In the genomic region with DNA sequence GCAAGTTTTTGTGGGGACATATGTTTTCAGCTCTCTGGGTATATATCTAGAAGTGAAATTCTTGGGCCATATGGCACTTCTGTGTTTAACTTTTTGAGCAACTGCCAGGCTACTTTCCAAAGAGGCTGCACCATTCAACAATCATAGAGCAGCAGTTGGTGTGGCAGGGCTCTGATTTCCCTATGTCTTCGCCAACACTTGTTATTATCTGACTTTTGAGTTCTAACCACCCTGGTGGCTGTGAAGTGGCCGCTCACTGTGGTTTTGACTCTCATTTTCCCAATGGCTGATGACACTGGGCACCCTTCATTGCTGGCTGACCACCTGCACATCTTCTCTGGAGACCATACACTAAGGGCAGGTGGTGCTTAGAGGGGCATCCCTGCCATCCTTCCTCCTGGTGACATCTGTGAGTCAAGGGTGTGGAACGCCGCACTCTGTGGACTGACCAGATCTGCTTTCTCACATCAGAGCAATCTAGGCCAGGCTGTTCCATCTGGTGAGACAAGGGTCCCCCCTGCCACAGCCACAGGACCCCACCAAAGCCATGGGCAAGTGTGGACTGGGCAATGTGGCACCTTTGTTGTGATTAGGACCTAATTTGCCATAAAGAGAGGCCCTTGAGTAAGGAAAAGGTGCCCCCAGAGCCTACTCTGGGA, we compare ENCODE assay signal across 27 cellular contexts. TPM values are rescaled to one million over a fixed set of nuclear protein-coding genes. Genes with fewer than 3 reads are reported as not detected.
DNase-seq lines count a peak whose midpoint lies in the region; TF ChIP-seq lines count a peak whose summit lies in the region.
"Had no signal": no experiment of that assay in that cellular context is flagged by ENCODE, and none has a peak within 500 bp of the region (broad histone marks: within the 10 kb centered on the region; RNA-seq: fewer than 3 reads in every experiment).

No MANE protein-coding gene starts in this region.

- peaks cover 2% of the 10 kb centered on the region for H3K4me1 Mint-ChIP-seq in mesothelial cell of epicardium

- H3K27ac Mint-ChIP-seq in mesothelial cell of epicardium: no peak overlapping the region
- H3K27ac Mint-ChIP-seq: HFFc6 had no signal

- H3K27me3 Mint-ChIP-seq in mesothelial cell of epicardium (ENCODE audit: low read depth): peaks cover 10% of the 10 kb centered on the region
- H3K27me3 Mint-ChIP-seq: CD8-positive, alpha-beta memory T cell had no signal

- no peaks in the 10 kb centered on the region for H3K79me2 ChIP-seq in osteoblast (ENCODE audit: insufficient read depth, low read length)

- H3K36me3 Mint-ChIP-seq in mesothelial cell of epicardium: no peaks in the 10 kb centered on the region

- peak; percentile 36 for DNase-seq in activated effector memory CD4-positive, alpha-beta T cell treated with anti-CD3 and anti-CD28 coated beads, Interleukin-2, amount 50 U/mL, for 16 hours
- DNase-seq in activated effector memory CD4-positive, alpha-beta T cell treated with Interleukin-2 at 50 U/mL for 16 hours: no peak
- peak; percentile 54 for DNase-seq in coronary artery (ENCODE audit: low spot score)
- DNase-seq in osteoblast (ENCODE audit: insufficient read length, low spot score, missing footprints): peak; percentile 30
- no peak for DNase-seq in mesothelial cell of epicardium (ENCODE audit: low spot score in 2 of 2, unreplicated experiment in 2 of 2)
- DNase-seq in HCEC 1CT: no peak
- DNase-seq in SJCRH30: no peak
- no peak for DNase-seq in SK-N-DZ (ENCODE audit: low spot score)
- DNase-seq: 8988T; Calu3; CD8-positive, alpha-beta memory T cell; DMS53; GDM1; HFFc6; KBM-7; MM.1S; NCI-H1048; NCI-H1436; NCI-H2029 treated with DMSO at 0.1 percent for 48 hours; NCI-H226; NCI-H510A treated with DMSO at 0.1 percent for 48 hours; NCI-H748 treated with DMSO at 0.1 percent for 48 hours; PC-9; SHP77; SK-N-SH had no signal

- H3K4me3 Mint-ChIP-seq in mesothelial cell of epicardium: no peak overlapping the region
- H3K4me3 Mint-ChIP-seq: CD8-positive, alpha-beta memory T cell; HFFc6 had no signal

- H3K4me3 ChIP-seq in coronary artery (no peak overlapping the region), osteoblast (ENCODE audit: insufficient read depth, low read length) (no peak overlapping the region), SJCRH30 (no peak overlapping the region)
- H3K4me3 ChIP-seq: BLaER1 treated with 17β-estradiol and CSF1 and Interleukin-3, amounts not matched to agents 10 nM and 100 nM; PC-9 had no signal

- H3K4me1 ChIP-seq in osteoblast (ENCODE audit: insufficient read depth, low read length) (peaks cover 4% of the 10 kb centered on the region), SJCRH30 (peaks cover 16% of the 10 kb centered on the region)

- peaks cover 11% of the 10 kb centered on the region for H3K9me3 Mint-ChIP-seq in mesothelial cell of epicardium

- peaks cover 7% of the 10 kb centered on the region for H3K27me3 ChIP-seq in osteoblast (ENCODE audit: insufficient read depth, low read length)
- no peaks in the 10 kb centered on the region for H3K27me3 ChIP-seq in SJCRH30
- H3K27me3 ChIP-seq: BLaER1 treated with 17β-estradiol and CSF1 and Interleukin-3, amounts not matched to agents 10 nM and 100 nM had no signal

- TF ChIP-seq CTCF in coronary artery (IDR thresholded peaks at IDR 0.05) (no peak), osteoblast (IDR thresholded peaks at IDR 0.05; ENCODE audit: extremely low read depth, low read depth, low read length) (no peak), mesothelial cell of epicardium (IDR thresholded peaks at IDR 0.05; ENCODE audit: unreplicated experiment) (no peak)

- no peaks in the 10 kb centered on the region for H4K20me1 ChIP-seq in osteoblast (ENCODE audit: insufficient read depth, low read length)

- H2AFZ ChIP-seq in osteoblast (ENCODE audit: low read length): no peak overlapping the region
- H2AFZ ChIP-seq: PC-9 had no signal

- no peak overlapping the region for H3K4me2 ChIP-seq in osteoblast (ENCODE audit: insufficient read depth, low read length)
- H3K4me2 ChIP-seq: BLaER1 treated with 17β-estradiol and CSF1 and Interleukin-3, amounts not matched to agents 10 nM and 100 nM; PC-9; SK-N-SH had no signal

- H3K27ac ChIP-seq in coronary artery: no peak overlapping the region
- H3K27ac ChIP-seq in osteoblast (ENCODE audit: low read depth, low read length): no peak overlapping the region
- H3K27ac ChIP-seq in SJCRH30: no peak overlapping the region
- H3K27ac ChIP-seq: BLaER1 treated with 17β-estradiol and CSF1 and Interleukin-3, amounts not matched to agents 10 nM and 100 nM; PC-9 had no signal

- H3K9me3 ChIP-seq in osteoblast (ENCODE audit: low read depth, low read length): peaks cover 5% of the 10 kb centered on the region
- H3K9me3 ChIP-seq in SJCRH30 (replicated peaks): no peaks in the 10 kb centered on the region
- H3K9me3 ChIP-seq: SK-N-SH had no signal

- H3K36me3 ChIP-seq in osteoblast (ENCODE audit: insufficient read depth, low read length): no peaks in the 10 kb centered on the region
- no peaks in the 10 kb centered on the region for H3K36me3 ChIP-seq in SJCRH30

RNA-seq across cellular contexts. Expression of a gene that starts 49.5 kb away (rescaled TPM):
- 9.7 and 10.5 TPM in 2 replicates for total RNA-seq in osteoblast
- 0.38 to 0.51 TPM (median 0.45 TPM) in 3 replicates for total RNA-seq in mesothelial cell of epicardium
- total RNA-seq in SJCRH30 (2014; rRNA removed; shearing (Covaris generic)): 0.15 TPM in 1 of 2 replicates, not detected in the other
- polyA plus RNA-seq in SK-N-DZ (2014; cell fraction: cytosol; rRNA removed): 0.77 TPM in 1 of 2 replicates, not detected in the other
- 0.91 TPM in 1 of 2 replicates, not detected in the other for polyA plus RNA-seq in SK-N-DZ (2014; cell fraction: nucleus; rRNA removed)

RNA-seq across cellular contexts. Expression of a gene that starts 49.8 kb away (rescaled TPM):
- under 0.01 TPM in 2 replicates for total RNA-seq in osteoblast
- 0.11 TPM in 1 of 3 replicates, not detected in the others for total RNA-seq in mesothelial cell of epicardium
- not detected in 2 replicates for total RNA-seq in SJCRH30 (2014; rRNA removed; shearing (Covaris generic))
- not detected in 2 replicates for polyA plus RNA-seq in SK-N-DZ (2014; cell fraction: cytosol; rRNA removed)
- not detected in 2 replicates for polyA plus RNA-seq in SK-N-DZ (2014; cell fraction: nucleus; rRNA removed)
- total RNA-seq: Calu3, H4, HFFc6 had no signal
- polyA plus RNA-seq: CD8-positive, alpha-beta memory T cell had no signal

Comparison
In these comparisons a context has a peak if more than half of its experiments do, and no peak if none do; other contexts are left out.
1. DNase-seq: peak in activated effector memory CD4-positive, alpha-beta T cell treated with anti-CD3 and anti-CD28 coated beads, Interleukin-2, amount 50 U/mL, for 16 hours (single experiment), coronary artery (single experiment) and osteoblast (single experiment); none in activated effector memory CD4-positive, alpha-beta T cell treated with Interleukin-2 at 50 U/mL for 16 hours (single experiment), mesothelial cell of epicardium (0 of 2), HCEC 1CT (single experiment), SJCRH30 (0 of 2) and SK-N-DZ (single experiment).